ENCODE assay signal across 9 cellular contexts in the genomic region with DNA sequence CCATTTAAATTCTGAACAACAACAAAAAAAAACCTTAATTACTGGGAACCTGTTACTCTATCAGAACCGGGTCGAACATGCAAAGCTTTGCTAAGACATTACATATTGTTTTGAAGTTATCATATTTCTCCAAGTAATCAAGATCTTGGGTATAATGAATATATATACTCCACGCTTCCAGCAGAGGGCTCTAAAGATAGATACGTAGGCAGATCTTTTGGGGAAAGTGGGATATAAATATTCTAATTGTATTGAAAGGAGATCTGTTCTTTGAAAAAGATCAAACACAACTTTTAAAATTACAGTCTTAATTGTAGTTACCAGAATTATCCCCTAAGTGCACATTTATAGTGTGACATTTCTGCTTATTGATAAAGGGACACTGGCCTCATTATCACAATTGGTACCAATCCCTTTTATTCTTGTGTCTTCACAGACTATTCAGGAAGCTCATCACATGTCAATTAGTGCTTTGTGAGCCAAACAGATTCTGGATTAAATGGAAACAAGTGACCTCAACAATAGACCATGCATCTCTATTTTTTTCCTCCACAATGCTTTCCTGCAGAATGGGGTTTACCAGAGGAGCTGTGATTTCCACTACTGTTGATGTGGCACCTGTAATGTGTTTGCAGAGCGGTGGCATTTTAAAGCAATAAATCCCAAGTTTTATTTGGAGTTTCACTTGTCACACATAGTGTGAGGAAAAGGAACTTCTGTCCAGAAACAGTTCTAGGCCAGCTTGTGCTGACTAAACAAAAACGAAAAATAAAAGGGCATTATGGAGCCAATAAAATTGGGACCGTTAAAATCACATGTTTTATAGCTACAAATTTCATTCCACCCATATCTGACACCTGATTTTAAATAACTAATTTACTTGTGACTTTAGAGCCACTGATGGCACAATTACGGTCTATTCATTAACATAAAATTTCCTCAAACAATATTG.
DNase-seq lines count a peak whose midpoint lies in the region; ATAC-seq and TF ChIP-seq lines count a peak whose summit lies in the region.
"Had no signal": no experiment of that assay in that cellular context is flagged by ENCODE, and none has a peak within 500 bp of the region (broad histone marks: within the 10 kb centered on the region; RNA-seq: fewer than 3 reads in every experiment).

No MANE protein-coding gene starts in this region.

- no peak overlapping the region for H3K4me3 Mint-ChIP-seq in chondrocyte (ENCODE audit: unreplicated experiment)
- H3K4me3 Mint-ChIP-seq: CD4-positive, CD25-positive, alpha-beta regulatory T cell had no signal

- no peaks in the 10 kb centered on the region for H4K20me1 ChIP-seq in neural cell (ENCODE audit: insufficient read depth)

- H3K79me2 ChIP-seq in neural cell (replicated peaks; ENCODE audit: insufficient read depth, low read length) = no peaks in the 10 kb centered on the region

- no peak overlapping the region for H2AFZ ChIP-seq in neural cell (ENCODE audit: low read depth, low read length)

- TF ChIP-seq CTCF in chondrocyte (IDR thresholded peaks at IDR 0.05) = peak; percentile 91
- TF ChIP-seq CTCF in neural cell (IDR thresholded peaks at IDR 0.05; ENCODE audit: poor library complexity, severe bottlenecking) = peak; percentile 74

- no peak overlapping the region for H3K4me2 ChIP-seq in neural cell (ENCODE audit: low read length)

- H3K27me3 ChIP-seq in neural cell (ENCODE audit: insufficient read depth, low read depth, low read length) = no peaks in the 10 kb centered on the region

- no peak for ATAC-seq in GM21717 (IDR thresholded peaks at IDR 0.05; ENCODE audit: unreplicated experiment)
- ATAC-seq in HG03571 (IDR thresholded peaks at IDR 0.05; ENCODE audit: unreplicated experiment) = no peak

- H3K27me3 Mint-ChIP-seq in chondrocyte (ENCODE audit: low read depth) = no peaks in the 10 kb centered on the region
- H3K27me3 Mint-ChIP-seq: CD4-positive, CD25-positive, alpha-beta regulatory T cell had no signal

- no peaks in the 10 kb centered on the region for H3F3A ChIP-seq in neural cell (ENCODE audit: insufficient read depth, low read length, poor library complexity, severe bottlenecking)

- no peaks in the 10 kb centered on the region for H3K9me3 ChIP-seq in neural cell (ENCODE audit: low read length)

- no peaks in the 10 kb centered on the region for H3K9me2 ChIP-seq in neural cell (ENCODE audit: insufficient read depth, low read length)

- TF ChIP-seq RAD21 in neural cell (conservative IDR thresholded peaks at IDR 0.05) = peak; percentile 75

- H3K27ac ChIP-seq in neural cell (ENCODE audit: low read length) = no peak overlapping the region

- peak; percentile 0 for DNase-seq in NCI-H1436 (lab: John Stamatoyannopoulos, UW)
- DNase-seq in NCI-H1436 treated with DMSO at 0.1 percent for 48 hours (lab: John Stamatoyannopoulos, UW) = no peak
- peak; percentile 33 for DNase-seq in NCI-H2227 (lab: John Stamatoyannopoulos, UW; ENCODE audit: unreplicated experiment)
- DNase-seq in chondrocyte (ENCODE audit: low spot score) = no peak
- DNase-seq in stimulated activated CD4-positive, alpha-beta T cell treated with anti-CD3 and anti-CD28 coated beads, Interleukin-1b, Interleukin-23, amount 100 ng/mL, for 48 hours = no peak

- H3K9me3 Mint-ChIP-seq in chondrocyte (ENCODE audit: low read depth) = no peaks in the 10 kb centered on the region
- H3K9me3 Mint-ChIP-seq: CD4-positive, CD25-positive, alpha-beta regulatory T cell had no signal

- peaks cover 4% of the 10 kb centered on the region for H3K36me3 ChIP-seq in neural cell (ENCODE audit: insufficient read depth, low read length)

- H3K27ac Mint-ChIP-seq in chondrocyte (ENCODE audit: unreplicated experiment) = no peak overlapping the region
- H3K27ac Mint-ChIP-seq: CD4-positive, CD25-positive, alpha-beta regulatory T cell had no signal

- H3K4me1 Mint-ChIP-seq in chondrocyte (ENCODE audit: low read depth) = no peaks in the 10 kb centered on the region
- H3K4me1 Mint-ChIP-seq: CD4-positive, CD25-positive, alpha-beta regulatory T cell had no signal

- H3K9ac ChIP-seq in neural cell (ENCODE audit: low read length) = no peak overlapping the region

- H3K36me3 Mint-ChIP-seq in chondrocyte (ENCODE audit: low read depth) = no peaks in the 10 kb centered on the region
- H3K36me3 Mint-ChIP-seq: CD4-positive, CD25-positive, alpha-beta regulatory T cell had no signal

- no peak for TF ChIP-seq EP300 in neural cell (conservative IDR thresholded peaks at IDR 0.05; ENCODE audit: poor library complexity, severe bottlenecking)

- no peak overlapping the region for H3K4me3 ChIP-seq in neural cell (ENCODE audit: low read length)

TF ChIP-seq in neural cell, 6 proteins besides CTCF, POLR2A, EP300 and RAD21:
- TF ChIP-seq, protein P1, sequence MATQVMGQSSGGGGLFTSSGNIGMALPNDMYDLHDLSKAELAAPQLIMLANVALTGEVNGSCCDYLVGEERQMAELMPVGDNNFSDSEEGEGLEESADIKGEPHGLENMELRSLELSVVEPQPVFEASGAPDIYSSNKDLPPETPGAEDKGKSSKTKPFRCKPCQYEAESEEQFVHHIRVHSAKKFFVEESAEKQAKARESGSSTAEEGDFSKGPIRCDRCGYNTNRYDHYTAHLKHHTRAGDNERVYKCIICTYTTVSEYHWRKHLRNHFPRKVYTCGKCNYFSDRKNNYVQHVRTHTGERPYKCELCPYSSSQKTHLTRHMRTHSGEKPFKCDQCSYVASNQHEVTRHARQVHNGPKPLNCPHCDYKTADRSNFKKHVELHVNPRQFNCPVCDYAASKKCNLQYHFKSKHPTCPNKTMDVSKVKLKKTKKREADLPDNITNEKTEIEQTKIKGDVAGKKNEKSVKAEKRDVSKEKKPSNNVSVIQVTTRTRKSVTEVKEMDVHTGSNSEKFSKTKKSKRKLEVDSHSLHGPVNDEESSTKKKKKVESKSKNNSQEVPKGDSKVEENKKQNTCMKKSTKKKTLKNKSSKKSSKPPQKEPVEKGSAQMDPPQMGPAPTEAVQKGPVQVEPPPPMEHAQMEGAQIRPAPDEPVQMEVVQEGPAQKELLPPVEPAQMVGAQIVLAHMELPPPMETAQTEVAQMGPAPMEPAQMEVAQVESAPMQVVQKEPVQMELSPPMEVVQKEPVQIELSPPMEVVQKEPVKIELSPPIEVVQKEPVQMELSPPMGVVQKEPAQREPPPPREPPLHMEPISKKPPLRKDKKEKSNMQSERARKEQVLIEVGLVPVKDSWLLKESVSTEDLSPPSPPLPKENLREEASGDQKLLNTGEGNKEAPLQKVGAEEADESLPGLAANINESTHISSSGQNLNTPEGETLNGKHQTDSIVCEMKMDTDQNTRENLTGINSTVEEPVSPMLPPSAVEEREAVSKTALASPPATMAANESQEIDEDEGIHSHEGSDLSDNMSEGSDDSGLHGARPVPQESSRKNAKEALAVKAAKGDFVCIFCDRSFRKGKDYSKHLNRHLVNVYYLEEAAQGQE (IDR thresholded peaks at IDR 0.05; ENCODE audit: borderline replicate concordance) = no peak
- TF ChIP-seq MXI1 (conservative IDR thresholded peaks at IDR 0.05; ENCODE audit: poor library complexity, severe bottlenecking) = no peak
- no peak for TF ChIP-seq TAF1 (IDR thresholded peaks at IDR 0.05; ENCODE audit: low read depth)
- TF ChIP-seq SMC3 (conservative IDR thresholded peaks at IDR 0.05; ENCODE audit: poor library complexity) = peak; percentile 84
- no peak for TF ChIP-seq POLR2AphosphoS5 (IDR thresholded peaks at IDR 0.05)
- no peak for TF ChIP-seq EZH2 (IDR thresholded peaks at IDR 0.05; ENCODE audit: borderline replicate concordance, insufficient read depth, low read length, poor library complexity, severe bottlenecking)
TF ChIP-seq in neural cell: peak in this region for 1.

Comparison
In these comparisons a context has a peak if more than half of its experiments do, and no peak if none do; other contexts are left out.
1. DNase-seq: peak in NCI-H1436 (single experiment) and NCI-H2227 (single experiment); none in NCI-H1436 treated with DMSO at 0.1 percent for 48 hours (single experiment), chondrocyte (single experiment) and stimulated activated CD4-positive, alpha-beta T cell treated with anti-CD3 and anti-CD28 coated beads, Interleukin-1b, Interleukin-23, amount 100 ng/mL, for 48 hours (single experiment).